In genomic region chr12:120425797-120426196, GRCh38 we compare ENCODE assay signal across 1 cellular context.
TF ChIP-seq lines count a peak whose summit lies in the region.

No MANE protein-coding gene starts in this region.

TF ChIP-seq in K562, 482 proteins besides CTCF, POLR2A, EP300 and RAD21:
- no peak for TF ChIP-seq POLR3A (IDR thresholded peaks at IDR 0.05; ENCODE audit: borderline replicate concordance, extremely low read depth, insufficient read depth, insufficient read length)
- TF ChIP-seq HDAC3 (IDR thresholded peaks at IDR 0.05; ENCODE audit: borderline replicate concordance, partially characterized antibody): no peak
- no peak for TF ChIP-seq ZNF318 (IDR thresholded peaks at IDR 0.05; ENCODE audit: borderline replicate concordance in 1 of 2, low read depth in 1 of 2)
- no peak for TF ChIP-seq MYBL2 (IDR thresholded peaks at IDR 0.05; ENCODE audit: low read depth)
- no peak for TF ChIP-seq MYBL2 (CRISPR knock-in tag; IDR thresholded peaks at IDR 0.05; ENCODE audit: borderline replicate concordance)
- no peak for TF ChIP-seq CHD2 (IDR thresholded peaks at IDR 0.05; ENCODE audit: low read depth, low read length)
- TF ChIP-seq CGGBP1 (CRISPR knock-in tag; IDR thresholded peaks at IDR 0.05): no peak
- TF ChIP-seq ZNF436 (CRISPR knock-in tag; IDR thresholded peaks at IDR 0.05): no peak
- TF ChIP-seq KAT8 (IDR thresholded peaks at IDR 0.05; ENCODE audit: low read depth): no peak
- no peak for TF ChIP-seq CREM (IDR thresholded peaks at IDR 0.05; ENCODE audit: low read depth)
- TF ChIP-seq CREB5 (CRISPR knock-in tag; IDR thresholded peaks at IDR 0.05): no peak
- no peak for TF ChIP-seq E2F6 (IDR thresholded peaks at IDR 0.05; ENCODE audit: borderline replicate concordance in 1 of 2, extremely low read depth in 1 of 2, insufficient read depth in 1 of 2, insufficient read length in 1 of 2, low read depth in 1 of 2, low read length in 1 of 2, poor library complexity in 1 of 2, severe bottlenecking in 1 of 2)
- TF ChIP-seq ZNF431 (CRISPR knock-in tag; IDR thresholded peaks at IDR 0.05): no peak
- no peak for TF ChIP-seq GMEB1 (CRISPR knock-in tag; IDR thresholded peaks at IDR 0.05)
- TF ChIP-seq, protein P1, sequence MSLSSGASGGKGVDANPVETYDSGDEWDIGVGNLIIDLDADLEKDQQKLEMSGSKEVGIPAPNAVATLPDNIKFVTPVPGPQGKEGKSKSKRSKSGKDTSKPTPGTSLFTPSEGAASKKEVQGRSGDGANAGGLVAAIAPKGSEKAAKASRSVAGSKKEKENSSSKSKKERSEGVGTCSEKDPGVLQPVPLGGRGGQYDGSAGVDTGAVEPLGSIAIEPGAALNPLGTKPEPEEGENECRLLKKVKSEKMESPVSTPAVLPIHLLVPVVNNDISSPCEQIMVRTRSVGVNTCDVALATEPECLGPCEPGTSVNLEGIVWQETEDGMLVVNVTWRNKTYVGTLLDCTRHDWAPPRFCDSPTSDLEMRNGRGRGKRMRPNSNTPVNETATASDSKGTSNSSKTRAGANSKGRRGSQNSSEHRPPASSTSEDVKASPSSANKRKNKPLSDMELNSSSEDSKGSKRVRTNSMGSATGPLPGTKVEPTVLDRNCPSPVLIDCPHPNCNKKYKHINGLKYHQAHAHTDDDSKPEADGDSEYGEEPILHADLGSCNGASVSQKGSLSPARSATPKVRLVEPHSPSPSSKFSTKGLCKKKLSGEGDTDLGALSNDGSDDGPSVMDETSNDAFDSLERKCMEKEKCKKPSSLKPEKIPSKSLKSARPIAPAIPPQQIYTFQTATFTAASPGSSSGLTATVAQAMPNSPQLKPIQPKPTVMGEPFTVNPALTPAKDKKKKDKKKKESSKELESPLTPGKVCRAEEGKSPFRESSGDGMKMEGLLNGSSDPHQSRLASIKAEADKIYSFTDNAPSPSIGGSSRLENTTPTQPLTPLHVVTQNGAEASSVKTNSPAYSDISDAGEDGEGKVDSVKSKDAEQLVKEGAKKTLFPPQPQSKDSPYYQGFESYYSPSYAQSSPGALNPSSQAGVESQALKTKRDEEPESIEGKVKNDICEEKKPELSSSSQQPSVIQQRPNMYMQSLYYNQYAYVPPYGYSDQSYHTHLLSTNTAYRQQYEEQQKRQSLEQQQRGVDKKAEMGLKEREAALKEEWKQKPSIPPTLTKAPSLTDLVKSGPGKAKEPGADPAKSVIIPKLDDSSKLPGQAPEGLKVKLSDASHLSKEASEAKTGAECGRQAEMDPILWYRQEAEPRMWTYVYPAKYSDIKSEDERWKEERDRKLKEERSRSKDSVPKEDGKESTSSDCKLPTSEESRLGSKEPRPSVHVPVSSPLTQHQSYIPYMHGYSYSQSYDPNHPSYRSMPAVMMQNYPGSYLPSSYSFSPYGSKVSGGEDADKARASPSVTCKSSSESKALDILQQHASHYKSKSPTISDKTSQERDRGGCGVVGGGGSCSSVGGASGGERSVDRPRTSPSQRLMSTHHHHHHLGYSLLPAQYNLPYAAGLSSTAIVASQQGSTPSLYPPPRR (CRISPR knock-in tag; IDR thresholded peaks at IDR 0.05; ENCODE audit: borderline replicate concordance): no peak
- no peak for TF ChIP-seq ZNF695 (CRISPR knock-in tag; IDR thresholded peaks at IDR 0.05)
- TF ChIP-seq NEUROD1 (IDR thresholded peaks at IDR 0.05; ENCODE audit: borderline replicate concordance, low read depth, low read length, partially characterized antibody): no peak
- TF ChIP-seq, protein P2, sequence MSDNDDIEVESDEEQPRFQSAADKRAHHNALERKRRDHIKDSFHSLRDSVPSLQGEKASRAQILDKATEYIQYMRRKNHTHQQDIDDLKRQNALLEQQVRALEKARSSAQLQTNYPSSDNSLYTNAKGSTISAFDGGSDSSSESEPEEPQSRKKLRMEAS (CRISPR knock-in tag; IDR thresholded peaks at IDR 0.05): no peak
- TF ChIP-seq TEAD2 (tag; IDR thresholded peaks at IDR 0.05): no peak
